24 cellular contexts compared by ENCODE assay signal in the genomic region with DNA sequence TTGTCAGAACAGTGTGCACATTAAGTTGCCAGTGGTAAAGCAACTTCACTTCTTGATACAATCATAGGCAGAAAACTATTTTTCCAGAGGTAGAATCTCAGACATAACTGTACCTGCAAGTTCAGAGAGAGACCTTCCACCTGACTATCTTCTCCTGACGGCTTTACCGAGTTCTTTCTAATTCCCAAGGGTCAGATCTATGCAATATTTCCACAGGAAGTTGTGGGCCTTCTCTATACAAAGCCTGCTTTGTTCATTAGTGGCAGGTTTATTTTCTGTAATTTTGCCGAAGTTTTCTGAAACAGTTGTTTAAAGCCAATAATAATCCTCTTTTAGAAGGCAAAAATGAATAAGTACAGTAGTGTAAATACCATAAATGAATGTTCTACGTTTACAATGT. TPM values are rescaled to one million over a fixed set of nuclear protein-coding genes. Genes with fewer than 3 reads are reported as not detected.
DNase-seq lines count a peak whose midpoint lies in the region; ATAC-seq and TF ChIP-seq lines count a peak whose summit lies in the region.
"Had no signal": no experiment of that assay in that cellular context is flagged by ENCODE, and none has a peak within 500 bp of the region (broad histone marks: within the 10 kb centered on the region; RNA-seq: fewer than 3 reads in every experiment).

No MANE protein-coding gene starts in this region.

- H3K4me3 Mint-ChIP-seq in natural killer cell treated with Interleukin-12 subunit alpha and Interleukin-12 subunit beta and Interleukin-15 and Interleukin-18, amount 100 ng/mL, for 72 hours: no peak overlapping the region
- H3K4me3 Mint-ChIP-seq in natural killer cell: no peak overlapping the region
- H3K4me3 Mint-ChIP-seq: activated CD8-positive, alpha-beta T cell treated with anti-CD3 and anti-CD28 coated beads for 36 hours; CD4-positive, alpha-beta memory T cell; neural progenitor cell; stimulated activated naive CD8-positive, alpha-beta T cell treated with anti-CD3 and anti-CD28 coated beads, Interleukin-15, Interleukin-2, amounts not matched to agents 100 ng/mL and 50 ng/mL, for 24 hours had no signal

- ATAC-seq in natural killer cell treated with Interleukin-12 subunit alpha and Interleukin-12 subunit beta and Interleukin-15 and Interleukin-18, amount 100 ng/mL, for 72 hours: no peak
- ATAC-seq in natural killer cell (no peak), GM18907 (IDR thresholded peaks at IDR 0.05; ENCODE audit: unreplicated experiment) (no peak), HG02642 (IDR thresholded peaks at IDR 0.05; ENCODE audit: poor library complexity, unreplicated experiment) (no peak), GM21825 (IDR thresholded peaks at IDR 0.05; ENCODE audit: unreplicated experiment) (no peak)
- ATAC-seq: activated CD8-positive, alpha-beta T cell treated with anti-CD3 and anti-CD28 coated beads for 36 hours; lower lobe of right lung; sciatic nerve had no signal

- peaks cover 10% of the 10 kb centered on the region in 2 donors for H3K4me1 Mint-ChIP-seq in natural killer cell treated with Interleukin-12 subunit alpha and Interleukin-12 subunit beta and Interleukin-15 and Interleukin-18, amount 100 ng/mL, for 72 hours (ENCODE audit: low read depth in 2 of 2)
- H3K4me1 Mint-ChIP-seq in natural killer cell: peaks cover 6 to 16% of the 10 kb centered on the region in 2 donors
- H3K4me1 Mint-ChIP-seq: neural progenitor cell had no signal

- in situ Hi-C loops in SK-MEL-5 (cut with HindIII; ENCODE audit: low pct_unique_long_range_greater_than_20kb, low sequenced_read_pairs): no loop called here

- TF ChIP-seq CTCF in natural killer cell (IDR thresholded peaks at IDR 0.05): no peak

- H3K27ac Mint-ChIP-seq in natural killer cell treated with Interleukin-12 subunit alpha and Interleukin-12 subunit beta and Interleukin-15 and Interleukin-18, amount 100 ng/mL, for 72 hours: peak overlapping the region; percentile 20 to 78
- H3K27ac Mint-ChIP-seq in natural killer cell: peak overlapping the region in 1 of 2 donors; percentile 43
- H3K27ac Mint-ChIP-seq: activated CD8-positive, alpha-beta T cell treated with anti-CD3 and anti-CD28 coated beads for 36 hours had no signal

- no peaks in the 10 kb centered on the region for H3K9me3 Mint-ChIP-seq in natural killer cell treated with Interleukin-12 subunit alpha and Interleukin-12 subunit beta and Interleukin-15 and Interleukin-18, amount 100 ng/mL, for 72 hours
- H3K9me3 Mint-ChIP-seq in natural killer cell: no peaks in the 10 kb centered on the region
- H3K9me3 Mint-ChIP-seq: activated CD8-positive, alpha-beta T cell treated with anti-CD3 and anti-CD28 coated beads for 36 hours; neural progenitor cell had no signal

- no peak for DNase-seq in natural killer cell treated with Interleukin-12 subunit alpha and Interleukin-12 subunit beta and Interleukin-15 and Interleukin-18, amount 100 ng/mL, for 72 hours (ENCODE audit: low spot score)
- no peak for DNase-seq in natural killer cell
- peak; percentile 77 for DNase-seq in SK-MEL-5 (ENCODE audit: low read depth, low spot score)
- DNase-seq in dermis blood vessel endothelial cell: peak; percentile 59
- no peak for DNase-seq in NCI-H510A (lab: John Stamatoyannopoulos, UW)
- DNase-seq: activated CD4-positive, CD25-positive, alpha-beta regulatory T cell; activated CD8-positive, alpha-beta T cell treated with anti-CD3 and anti-CD28 coated beads for 36 hours; activated T-cell treated with anti-CD3 and anti-CD28 coated beads for 4 hours; adrenal gland; CD4-positive, alpha-beta memory T cell; cortex of kidney; GM23248; Karpas-422; lower lobe of right lung; NCI-H1694 treated with DMSO at 0.1 percent for 48 hours; NCI-H69; posterior cingulate gyrus; T1000 had no signal

- intact Hi-C loops in natural killer cell (cut with micrococcal nuclease): no loop called here

- H3K36me3 Mint-ChIP-seq in natural killer cell treated with Interleukin-12 subunit alpha and Interleukin-12 subunit beta and Interleukin-15 and Interleukin-18, amount 100 ng/mL, for 72 hours: no peaks in the 10 kb centered on the region
- no peaks in the 10 kb centered on the region for H3K36me3 Mint-ChIP-seq in natural killer cell

- no peaks in the 10 kb centered on the region for H3K27me3 Mint-ChIP-seq in natural killer cell treated with Interleukin-12 subunit alpha and Interleukin-12 subunit beta and Interleukin-15 and Interleukin-18, amount 100 ng/mL, for 72 hours
- H3K27me3 Mint-ChIP-seq in natural killer cell (ENCODE audit: low read depth in 2 of 2): no peaks in the 10 kb centered on the region
- H3K27me3 Mint-ChIP-seq: activated CD8-positive, alpha-beta T cell treated with anti-CD3 and anti-CD28 coated beads for 36 hours; CD4-positive, alpha-beta memory T cell; stimulated activated naive CD8-positive, alpha-beta T cell treated with anti-CD3 and anti-CD28 coated beads, Interleukin-15, Interleukin-2, amounts not matched to agents 100 ng/mL and 50 ng/mL, for 24 hours had no signal

RNA-seq across cellular contexts. Expression of gene RCC1, which starts 58.2 kb away (rescaled TPM):
- total RNA-seq in natural killer cell treated with Interleukin-12 subunit alpha and Interleukin-12 subunit beta and Interleukin-15 and Interleukin-18, amount 100 ng/mL, for 72 hours: 100 to 1,000 TPM in 1 of 2 donors, 10 to 100 TPM in 1; 57.1 to 153 TPM
- total RNA-seq in natural killer cell (10 to 100 TPM; 15.9 to 23.7 (median 19.2) TPM), dermis blood vessel endothelial cell (54.5 and 99.4 TPM in 2 replicates)
- 26.0 and 26.7 TPM in 2 replicates for total RNA-seq in SK-MEL-5 (2014; rRNA removed; shearing (Covaris generic))
- 48.7 and 52.1 TPM in 2 replicates for polyA plus RNA-seq in SK-MEL-5 (2015; cell fraction: cytosol; rRNA removed)
- polyA plus RNA-seq in SK-MEL-5 (2015; cell fraction: nucleus; rRNA removed): 22.7 and 29.4 TPM in 2 replicates

Comparison
In these comparisons a context has a peak if more than half of its experiments do, and no peak if none do; other contexts are left out.
1. DNase-seq: peak in SK-MEL-5 (single experiment) and dermis blood vessel endothelial cell (single experiment); none in natural killer cell treated with Interleukin-12 subunit alpha and Interleukin-12 subunit beta and Interleukin-15 and Interleukin-18, amount 100 ng/mL, for 72 hours (single experiment), natural killer cell (single experiment) and NCI-H510A (single experiment).